Comparison of ENCODE assay signal across 15 cellular contexts in the genomic region with DNA sequence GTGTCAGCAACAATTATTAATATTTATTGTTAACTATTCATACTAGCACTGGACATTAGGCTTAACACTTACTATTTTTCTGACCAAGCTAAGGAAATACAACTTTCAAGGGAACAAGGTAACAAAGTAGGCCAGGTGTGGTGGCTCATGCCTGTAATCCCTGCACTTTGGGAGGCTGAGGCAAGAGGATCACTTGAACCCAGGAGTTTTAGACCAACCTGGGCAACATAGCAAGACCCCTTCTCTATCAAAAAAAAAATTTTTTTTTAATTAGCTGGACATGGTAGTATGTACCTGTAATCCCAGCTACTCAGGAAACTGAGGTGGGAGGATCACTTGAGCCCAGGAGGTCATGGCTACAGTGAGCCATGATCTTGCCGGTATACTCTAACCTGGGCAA.
A peak's percentile ranks its signal among the peaks of the same experiment; 100 is the strongest.
DNase-seq lines count a peak whose midpoint lies in the region; ATAC-seq, FAIRE-seq and TF ChIP-seq lines count a peak whose summit lies in the region.
"Had no signal": no experiment of that assay in that cellular context is flagged by ENCODE, and none has a peak within 500 bp of the region (broad histone marks: within the 10 kb centered on the region; RNA-seq: fewer than 3 reads in every experiment).

No MANE protein-coding gene starts in this region.

- H3K9me3 ChIP-seq in HepG2 (ENCODE audit: low read length): no peaks in the 10 kb centered on the region
- H3K9me3 ChIP-seq in right lobe of liver: no peaks in the 10 kb centered on the region
- H3K9me3 ChIP-seq in colonic mucosa: no peaks in the 10 kb centered on the region
- no peaks in the 10 kb centered on the region for H3K9me3 ChIP-seq in small intestine (ENCODE audit: control insufficient read depth, low read depth)
- no peaks in the 10 kb centered on the region for H3K9me3 ChIP-seq in BE2C

- in situ Hi-C loops in HepG2 (cut with HindIII; ENCODE audit: extremely low pct_ligation_motif_present, low pct_unique_long_range_greater_than_20kb): no loop called here

- H3K9me3 Mint-ChIP-seq in activated naive CD4-positive, alpha-beta T cell treated with anti-CD3 and anti-CD28 coated beads for 36 hours: no peaks in the 10 kb centered on the region
- no peaks in the 10 kb centered on the region for H3K9me3 Mint-ChIP-seq in natural killer cell
- H3K9me3 Mint-ChIP-seq: CD4-positive, alpha-beta memory T cell had no signal

- no peak for DNase-seq in HepG2 (ENCODE audit: low spot score)
- no peak for DNase-seq in right lobe of liver
- no peak for DNase-seq in colonic mucosa
- no peak for DNase-seq in small intestine
- no peak for DNase-seq in BE2C
- no peak for DNase-seq in activated naive CD4-positive, alpha-beta T cell treated with anti-CD3 and anti-CD28 coated beads for 36 hours
- DNase-seq in natural killer cell: no peak
- DNase-seq: ACHN; C1 segment of cervical spinal cord; CD4-positive, alpha-beta memory T cell; COR-L47; HCEC 1CT; KBM-7 had no signal

- intact Hi-C loops in HepG2 (cut with micrococcal nuclease; ENCODE audit: unreplicated experiment): loop anchor here (10.0 kb wide), 1 partner anchor 49 kb away; no protein-coding TSS in a partner anchor
- intact Hi-C loops in right lobe of liver (cut with DNase I): no loop called here
- intact Hi-C loops in colonic mucosa (cut with DNase I): no loop called here
- intact Hi-C loops in activated naive CD4-positive, alpha-beta T cell treated with anti-CD3 and anti-CD28 coated beads for 36 hours (cut with micrococcal nuclease): no loop called here
- intact Hi-C loops in natural killer cell (cut with micrococcal nuclease): no loop called here

- H3K4me1 ChIP-seq in HepG2 (ENCODE audit: insufficient read depth, low read length): peaks cover 59% of the 10 kb centered on the region
- H3K4me1 ChIP-seq in right lobe of liver: peaks cover 0 to 32% (median 11%) of the 10 kb centered on the region in 4 donors
- H3K4me1 ChIP-seq in colonic mucosa: peaks cover 5% of the 10 kb centered on the region
- H3K4me1 ChIP-seq in small intestine (ENCODE audit: control insufficient read depth in 2 of 2, insufficient read depth in 1 of 2, low read depth in 1 of 2, low read length in 1 of 2): peaks cover 18 to 21% of the 10 kb centered on the region in 2 donors
- no peaks in the 10 kb centered on the region for H3K4me1 ChIP-seq in BE2C

- peaks cover 4% of the 10 kb centered on the region for H3K36me3 Mint-ChIP-seq in activated naive CD4-positive, alpha-beta T cell treated with anti-CD3 and anti-CD28 coated beads for 36 hours (ENCODE audit: low read depth)
- no peaks in the 10 kb centered on the region for H3K36me3 Mint-ChIP-seq in natural killer cell

- no peaks in the 10 kb centered on the region for H3K27me3 Mint-ChIP-seq in activated naive CD4-positive, alpha-beta T cell treated with anti-CD3 and anti-CD28 coated beads for 36 hours (ENCODE audit: low read depth)
- no peaks in the 10 kb centered on the region for H3K27me3 Mint-ChIP-seq in natural killer cell (ENCODE audit: low read depth in 2 of 2)
- H3K27me3 Mint-ChIP-seq: CD4-positive, alpha-beta memory T cell had no signal

- H2AFZ ChIP-seq in HepG2 (ENCODE audit: low read length): no peak overlapping the region

- POLR2A ChIA-PET in HepG2 (lab: Yijun Ruan, JAX): interaction anchor here (1.2 to 2.4 kb wide), 3 partner anchors 8 to 256 kb away, joined by 3 to 17 read pairs (median 3); partner anchors contain the start of gene TRIP4

- ATAC-seq in HepG2 (no peak), right lobe of liver (no peak), HG02759 (IDR thresholded peaks at IDR 0.05; ENCODE audit: unreplicated experiment) (no peak), natural killer cell (no peak)

- no peak for TF ChIP-seq RAD21 in HepG2 (CRISPR knock-in tag; IDR thresholded peaks at IDR 0.05)

- CTCF ChIA-PET in HepG2 (lab: Yijun Ruan, JAX; ENCODE audit: low intra/inter-chr PET ratio, low total read pairs): no interaction called here
- CTCF ChIA-PET in activated naive CD4-positive, alpha-beta T cell treated with anti-CD3 and anti-CD28 coated beads for 36 hours (lab: Charles Lee): interaction anchor here (0.6 to 2.1 kb wide), 3 partner anchors 8 to 217 kb away, joined by 4 to 10 read pairs (median 6); no protein-coding TSS in a partner anchor

- no TSS peak for BruUV-seq in HepG2 (replicated peaks; lab: Mats Ljungman, UMichigan)

- TF ChIP-seq CTCF in HepG2 (CRISPR knock-in tag; IDR thresholded peaks at IDR 0.05) (no peak), right lobe of liver (IDR thresholded peaks at IDR 0.05) (no peak), colonic mucosa (IDR thresholded peaks at IDR 0.05) (no peak), BE2C (IDR thresholded peaks at IDR 0.05; ENCODE audit: low read depth, low read length) (no peak), natural killer cell (IDR thresholded peaks at IDR 0.05) (no peak)

- H3K4me3 ChIP-seq in HepG2 (replicated peaks in 1 of 3; ENCODE audit: insufficient read depth in 1 of 3, low read depth in 2 of 3, low read length in 3 of 3): peak overlapping the region in 1 of 3 experiments; percentile 49; a peak in 1 of 6 replicates
- no peak overlapping the region for H3K4me3 ChIP-seq in right lobe of liver
- H3K4me3 ChIP-seq in colonic mucosa: no peak overlapping the region
- H3K4me3 ChIP-seq in small intestine (ENCODE audit: low read depth in 1 of 2, low read length in 2 of 2): no peak overlapping the region
- no peak overlapping the region for H3K4me3 ChIP-seq in BE2C (ENCODE audit: low read depth, low read length)

- peak overlapping the region; percentile 71 for H3K4me2 ChIP-seq in HepG2 (ENCODE audit: low read depth, low read length)

- H3K36me3 ChIP-seq in HepG2 (replicated peaks in 1 of 2; ENCODE audit: control insufficient read depth in 1 of 2, insufficient read depth in 2 of 2, low read length in 2 of 2): no peaks in the 10 kb centered on the region
- H3K36me3 ChIP-seq in right lobe of liver: no peaks in the 10 kb centered on the region
- no peaks in the 10 kb centered on the region for H3K36me3 ChIP-seq in colonic mucosa
- H3K36me3 ChIP-seq in small intestine (ENCODE audit: control insufficient read depth in 2 of 2, insufficient read depth in 2 of 2, low read length in 2 of 2): no peaks in the 10 kb centered on the region
- H3K36me3 ChIP-seq in BE2C: peaks cover 4% of the 10 kb centered on the region; the same call in 1 of the 2 replicates

- H3K79me2 ChIP-seq in HepG2 (ENCODE audit: insufficient read depth, low read length): peaks cover 8% of the 10 kb centered on the region

- TF ChIP-seq POLR2A in HepG2 (IDR thresholded peaks at IDR 0.05; ENCODE audit: insufficient read depth in 1 of 2, low read depth in 2 of 2, low read length in 2 of 2): no peak
- no peak for TF ChIP-seq POLR2A in right lobe of liver (IDR thresholded peaks at IDR 0.05)

- no peak overlapping the region for H3K27ac Mint-ChIP-seq in activated naive CD4-positive, alpha-beta T cell treated with anti-CD3 and anti-CD28 coated beads for 36 hours
- peak overlapping the region in 1 of 2 donors; percentile 70 for H3K27ac Mint-ChIP-seq in natural killer cell

- H3K9ac ChIP-seq in HepG2 (ENCODE audit: insufficient read depth, low read depth, low read length): no peak overlapping the region
- no peak overlapping the region for H3K9ac ChIP-seq in colonic mucosa (ENCODE audit: low read depth in 2 of 2, low read length in 2 of 2)

- H3K27me3 ChIP-seq in HepG2 (ENCODE audit: control insufficient read depth in 1 of 2, insufficient read depth in 2 of 2, low read length in 2 of 2) (no peaks in the 10 kb centered on the region), right lobe of liver (no peaks in the 10 kb centered on the region), colonic mucosa (no peaks in the 10 kb centered on the region), small intestine (ENCODE audit: control insufficient read depth in 2 of 2, insufficient read depth in 2 of 2, low read length in 2 of 2) (no peaks in the 10 kb centered on the region), BE2C (no peaks in the 10 kb centered on the region)

- TF ChIP-seq EP300 in HepG2 (IDR thresholded peaks at IDR 0.05; ENCODE audit: low read depth in 2 of 2, low read length in 2 of 2) (no peak), HepG2 (CRISPR knock-in tag; IDR thresholded peaks at IDR 0.05; ENCODE audit: borderline replicate concordance) (no peak)

- H3K27ac ChIP-seq in HepG2 (ENCODE audit: extremely low read length, insufficient read depth, low read length) (peak overlapping the region; percentile 87), right lobe of liver (peak overlapping the region in 1 of 3 donors; percentile 16), colonic mucosa (peak overlapping the region; percentile 54), small intestine (ENCODE audit: low read depth in 1 of 2, low read length in 1 of 2) (peak overlapping the region; percentile 38 to 54)
- H3K27ac ChIP-seq: HL-60 had no signal

- H3K4me3 Mint-ChIP-seq in activated naive CD4-positive, alpha-beta T cell treated with anti-CD3 and anti-CD28 coated beads for 36 hours: no peak overlapping the region
- H3K4me3 Mint-ChIP-seq in natural killer cell: no peak overlapping the region
- H3K4me3 Mint-ChIP-seq: CD4-positive, alpha-beta memory T cell had no signal

- H4K20me1 ChIP-seq in HepG2 (ENCODE audit: insufficient read depth, low read length): no peaks in the 10 kb centered on the region

- FAIRE-seq in HepG2 (lab: Jason Lieb, UNC) (no peak), small intestine (lab: Jason Lieb, UNC) (no peak)

- peaks cover 38% of the 10 kb centered on the region for H3K4me1 Mint-ChIP-seq in activated naive CD4-positive, alpha-beta T cell treated with anti-CD3 and anti-CD28 coated beads for 36 hours (ENCODE audit: low read depth)
- H3K4me1 Mint-ChIP-seq in natural killer cell: peaks cover 40 to 52% of the 10 kb centered on the region in 2 donors

- WGBS in HepG2 (ENCODE audit: low lambda C conversion rate): 100% methylated on average over 1 of the region's 1 CpG
- WGBS in right lobe of liver (ENCODE audit: insufficient coverage, low coverage, low lambda C conversion rate, missing lambda C conversion rate): 100% methylated on average over 1 of the region's 1 CpG
- WGBS in small intestine, 3 donors: 93 to 100% (median 96%) methylated on average over 1 of the region's 1 CpG

TF ChIP-seq in HepG2, 621 proteins besides CTCF, POLR2A, EP300 and RAD21:
- TF ChIP-seq ZNF121 (CRISPR knock-in tag; IDR thresholded peaks at IDR 0.05) (peak; percentile 81), SALL1 (CRISPR knock-in tag; IDR thresholded peaks at IDR 0.05) (no peak), ZNF432 (CRISPR knock-in tag; IDR thresholded peaks at IDR 0.05; ENCODE audit: borderline replicate concordance) (no peak)
